Comparison of ENCODE assay signal across 17 cellular contexts in genomic region chr18:3056311-3056710, GRCh38. TPM values are rescaled to one million over a fixed set of nuclear protein-coding genes. Genes with fewer than 3 reads are reported as not detected.
DNase-seq lines count a peak whose midpoint lies in the region; ATAC-seq and TF ChIP-seq lines count a peak whose summit lies in the region.
"Had no signal": no experiment of that assay in that cellular context is flagged by ENCODE, and none has a peak within 500 bp of the region (broad histone marks: within the 10 kb centered on the region; RNA-seq: fewer than 3 reads in every experiment).

No MANE protein-coding gene starts in this region.

- H2AFZ ChIP-seq in Loucy (ENCODE audit: low read length) (0 out of 2 replicates have a peak overlapping the region, but pooled peaks have one; percentile 29), neural progenitor cell (replicated peaks) (no peak overlapping the region)

- CTCF ChIA-PET in activated naive CD4-positive, alpha-beta T cell treated with anti-CD3 and anti-CD28 coated beads, Interleukin-2, amount 10 ng/mL, durations not matched to agents 7 days and 5 days (lab: Charles Lee): interaction anchor here (1.6 to 2.0 kb wide), 3 partner anchors 61 to 73 kb away, joined by 4 to 6 read pairs (median 4); no protein-coding TSS in a partner anchor

- H3K4me1 Mint-ChIP-seq in activated naive CD4-positive, alpha-beta T cell treated with anti-CD3 and anti-CD28 coated beads, Interleukin-2, amount 10 ng/mL, durations not matched to agents 7 days and 5 days: peaks cover 72% of the 10 kb centered on the region
- peaks cover 43 to 52% of the 10 kb centered on the region in 2 donors for H3K4me1 Mint-ChIP-seq in effector memory CD8-positive, alpha-beta T cell (ENCODE audit: low read depth in 2 of 2)
- H3K4me1 Mint-ChIP-seq in neural progenitor cell: peaks cover 26% of the 10 kb centered on the region

- H3K27ac Mint-ChIP-seq in activated naive CD4-positive, alpha-beta T cell treated with anti-CD3 and anti-CD28 coated beads, Interleukin-2, amount 10 ng/mL, durations not matched to agents 7 days and 5 days: peak overlapping the region; percentile 66
- H3K27ac Mint-ChIP-seq in effector memory CD8-positive, alpha-beta T cell: peak overlapping the region; percentile 95 to 100
- peak overlapping the region; percentile 14 for H3K27ac Mint-ChIP-seq in neural progenitor cell

- no peaks in the 10 kb centered on the region for H4K20me1 ChIP-seq in Loucy (ENCODE audit: insufficient read depth, low read length, poor library complexity, severe bottlenecking)
- H4K20me1 ChIP-seq in neural progenitor cell (ENCODE audit: low read depth): no peaks in the 10 kb centered on the region

- 88 to 89% methylated on average over 9 of the region's 9 CpGs for WGBS in aorta, 2 donors

- H3F3A ChIP-seq in Loucy (ENCODE audit: low read depth) (peaks cover 16% of the 10 kb centered on the region), neural progenitor cell (ENCODE audit: low read depth) (no peaks in the 10 kb centered on the region)

- H3K27me3 ChIP-seq in Loucy (ENCODE audit: insufficient read depth, low read length, poor library complexity, severe bottlenecking): no peaks in the 10 kb centered on the region
- H3K27me3 ChIP-seq in neural progenitor cell: no peaks in the 10 kb centered on the region
- H3K27me3 ChIP-seq in aorta (ENCODE audit: control insufficient read depth in 1 of 2, insufficient read depth in 2 of 2, low read length in 1 of 2): no peaks in the 10 kb centered on the region

- H3K27me3 Mint-ChIP-seq in activated naive CD4-positive, alpha-beta T cell treated with anti-CD3 and anti-CD28 coated beads, Interleukin-2, amount 10 ng/mL, durations not matched to agents 7 days and 5 days: peaks cover 4% of the 10 kb centered on the region
- H3K27me3 Mint-ChIP-seq in effector memory CD8-positive, alpha-beta T cell: peaks cover 0 to 4% of the 10 kb centered on the region in 2 donors
- H3K27me3 Mint-ChIP-seq in neural progenitor cell (ENCODE audit: insufficient read depth, low read depth): peaks cover 15% of the 10 kb centered on the region

- DNase-seq in activated naive CD4-positive, alpha-beta T cell treated with anti-CD3 and anti-CD28 coated beads, Interleukin-2, amount 10 ng/mL, durations not matched to agents 7 days and 5 days: no peak
- no peak for DNase-seq in activated naive CD4-positive, alpha-beta T cell (lab: John Stamatoyannopoulos, UW)
- no peak for DNase-seq in effector memory CD8-positive, alpha-beta T cell
- DNase-seq in neural progenitor cell (ENCODE audit: low spot score) (no peak), amygdala (lab: John Stamatoyannopoulos, UW) (no peak), aorta (no peak)
- DNase-seq: DND-41, Kasumi-1, NCI-H1105, NCI-H1930, NCI-H510A, NCI-H774, RPMI8226, SIG-M5 had no signal

- H3K79me2 ChIP-seq in Loucy (ENCODE audit: insufficient read depth, low read length) (no peaks in the 10 kb centered on the region), neural progenitor cell (ENCODE audit: low read depth) (no peaks in the 10 kb centered on the region)

- TF ChIP-seq CTCF in Loucy (conservative IDR thresholded peaks at IDR 0.05; ENCODE audit: low read length) (no peak), neural progenitor cell (IDR thresholded peaks at IDR 0.05) (no peak)

- H3K4me1 ChIP-seq in Loucy (ENCODE audit: insufficient read depth, low read length, poor library complexity, severe bottlenecking) (peaks cover 42% of the 10 kb centered on the region), neural progenitor cell (peaks cover 4% of the 10 kb centered on the region), aorta (ENCODE audit: control insufficient read depth in 1 of 2, insufficient read depth in 2 of 2, low read length in 2 of 2) (no peaks in the 10 kb centered on the region)
- H3K4me1 ChIP-seq: HAP-1 had no signal

- no peak overlapping the region for H3K4me2 ChIP-seq in Loucy (ENCODE audit: low read depth, low read length, poor library complexity, severe bottlenecking)
- no peak overlapping the region for H3K4me2 ChIP-seq in neural progenitor cell

- no peak for ATAC-seq in effector memory CD8-positive, alpha-beta T cell (replicated peaks)
- ATAC-seq in aorta (ENCODE audit: low FRiP score): no peak

- H3K36me3 ChIP-seq in Loucy (ENCODE audit: insufficient read depth, low read length) (no peaks in the 10 kb centered on the region), neural progenitor cell (no peaks in the 10 kb centered on the region), aorta (ENCODE audit: control insufficient read depth in 1 of 2, insufficient read depth in 2 of 2, low read length in 1 of 2) (no peaks in the 10 kb centered on the region)
- H3K36me3 ChIP-seq: HAP-1 had no signal

- H3K4me3 Mint-ChIP-seq in activated naive CD4-positive, alpha-beta T cell treated with anti-CD3 and anti-CD28 coated beads, Interleukin-2, amount 10 ng/mL, durations not matched to agents 7 days and 5 days: no peak overlapping the region
- H3K4me3 Mint-ChIP-seq in effector memory CD8-positive, alpha-beta T cell: peak overlapping the region in 1 of 2 donors; percentile 32
- H3K4me3 Mint-ChIP-seq in neural progenitor cell: no peak overlapping the region
- H3K4me3 Mint-ChIP-seq: IgD-negative memory B cell had no signal

- no peak overlapping the region for H3K4me3 ChIP-seq in Loucy (ENCODE audit: low read length, poor library complexity, severe bottlenecking)
- H3K4me3 ChIP-seq in neural progenitor cell: no peak overlapping the region
- no peak overlapping the region for H3K4me3 ChIP-seq in aorta (ENCODE audit: low read length in 2 of 2)
- H3K4me3 ChIP-seq: HAP-1 had no signal

- intact Hi-C loops in aorta (cut with DNase I): no loop called here

- H3K9me2 ChIP-seq in Loucy (replicated peaks; ENCODE audit: low read depth, low read length): no peaks in the 10 kb centered on the region

- H3K27ac ChIP-seq in neural progenitor cell (no peak overlapping the region), aorta (ENCODE audit: low read depth in 1 of 2, low read length in 2 of 2) (no peak overlapping the region)

- peaks cover 11% of the 10 kb centered on the region for H3K9me3 Mint-ChIP-seq in activated naive CD4-positive, alpha-beta T cell treated with anti-CD3 and anti-CD28 coated beads, Interleukin-2, amount 10 ng/mL, durations not matched to agents 7 days and 5 days
- H3K9me3 Mint-ChIP-seq in effector memory CD8-positive, alpha-beta T cell: no peaks in the 10 kb centered on the region
- peaks cover 21% of the 10 kb centered on the region for H3K9me3 Mint-ChIP-seq in neural progenitor cell

- peaks cover 12% of the 10 kb centered on the region for H3K36me3 Mint-ChIP-seq in activated naive CD4-positive, alpha-beta T cell treated with anti-CD3 and anti-CD28 coated beads, Interleukin-2, amount 10 ng/mL, durations not matched to agents 7 days and 5 days
- H3K36me3 Mint-ChIP-seq in effector memory CD8-positive, alpha-beta T cell (ENCODE audit: insufficient read depth): peaks cover 12% of the 10 kb centered on the region
- H3K36me3 Mint-ChIP-seq in neural progenitor cell: peaks cover 10% of the 10 kb centered on the region

- H3K9ac ChIP-seq in Loucy (ENCODE audit: low read depth, low read length, poor library complexity, severe bottlenecking): no peak overlapping the region
- H3K9ac ChIP-seq in neural progenitor cell: no peak overlapping the region

- H3K9me3 ChIP-seq in Loucy (ENCODE audit: insufficient read depth, low read depth, low read length): no peaks in the 10 kb centered on the region
- H3K9me3 ChIP-seq in neural progenitor cell (ENCODE audit: low read depth): no peaks in the 10 kb centered on the region
- H3K9me3 ChIP-seq in aorta (ENCODE audit: control insufficient read depth, low read length): no peaks in the 10 kb centered on the region
- H3K9me3 ChIP-seq: HAP-1 had no signal

RNA-seq across cellular contexts. Expression of gene LPIN2, which starts 43.4 kb away (rescaled TPM):
- total RNA-seq in neural progenitor cell (ENCODE audit: low replicate concordance) (32.1 and 35.5 TPM in 2 replicates), aorta (10 to 100 TPM; 34.8 to 42.4 TPM)
- 10 to 100 TPM in 1 of 2 donors, 1 to 10 TPM in 1; 9.1 to 16.5 TPM for polyA plus RNA-seq in aorta

Comparison
In these comparisons a context has a peak if more than half of its experiments do, and no peak if none do; other contexts are left out.
1. H3K27ac Mint-ChIP-seq: peak in every context shown above with its lines; median percentile 98 in effector memory CD8-positive, alpha-beta T cell; 66 in activated naive CD4-positive, alpha-beta T cell treated with anti-CD3 and anti-CD28 coated beads, Interleukin-2, amount 10 ng/mL, durations not matched to agents 7 days and 5 days; 14 in neural progenitor cell.